ENCODE assay signal across 15 cellular contexts in genomic region chr14:52974406-52974805, GRCh38. TPM values are rescaled to one million over a fixed set of nuclear protein-coding genes. Genes with fewer than 3 reads are reported as not detected.
A peak's percentile ranks its signal among the peaks of the same experiment; 100 is the strongest.
DNase-seq lines count a peak whose midpoint lies in the region; ATAC-seq lines count a peak whose summit lies in the region.
"Had no signal": no experiment of that assay in that cellular context is flagged by ENCODE, and none has a peak within 500 bp of the region (broad histone marks: within the 10 kb centered on the region; RNA-seq: fewer than 3 reads in every experiment).

No MANE protein-coding gene starts in this region.

- ATAC-seq in GM19324 (IDR thresholded peaks at IDR 0.05; ENCODE audit: low FRiP score, unreplicated experiment): no peak
- ATAC-seq: CD8-positive, alpha-beta T cell; K562; Right ventricle myocardium inferior had no signal

- DNase-seq in H4 (ENCODE audit: low spot score): peak; percentile 24
- peak; percentile 21 for DNase-seq in OCI-M1 (lab: John Stamatoyannopoulos, UW)
- peak; percentile 65 for DNase-seq in fibroblast of gingiva (ENCODE audit: low read depth)
- peak; percentile 35 for DNase-seq in renal cortical epithelial cell (ENCODE audit: low read depth)
- DNase-seq in HK-2 (ENCODE audit: unreplicated experiment): no peak
- no peak for DNase-seq in DMS79 (lab: John Stamatoyannopoulos, UW)
- DNase-seq: CD8-positive, alpha-beta T cell; MG63; NCI-H1105 treated with DMSO at 0.1 percent for 48 hours; NCI-H187 treated with DMSO at 0.1 percent for 48 hours; NCI-H446 treated with DMSO at 0.1 percent for 48 hours; NCI-H748 treated with DMSO at 0.1 percent for 48 hours had no signal

RNA-seq across cellular contexts. Expression of gene FERMT2, which starts 23.6 kb away (rescaled TPM):
- total RNA-seq in H4 (2014; rRNA removed; shearing (Covaris generic)): 47.1 and 53.5 TPM in 2 replicates
- 87.2 and 126 TPM in 2 replicates for total RNA-seq in renal cortical epithelial cell
- total RNA-seq: CD8-positive, alpha-beta T cell had no signal

Comparison
In these comparisons a context has a peak if more than half of its experiments do, and no peak if none do; other contexts are left out.
1. DNase-seq: peak in H4 (single experiment), OCI-M1 (single experiment), fibroblast of gingiva (single experiment) and renal cortical epithelial cell (single experiment); none in HK-2 (single experiment) and DMS79 (single experiment).